24 cellular contexts compared by ENCODE assay signal in the genomic region with DNA sequence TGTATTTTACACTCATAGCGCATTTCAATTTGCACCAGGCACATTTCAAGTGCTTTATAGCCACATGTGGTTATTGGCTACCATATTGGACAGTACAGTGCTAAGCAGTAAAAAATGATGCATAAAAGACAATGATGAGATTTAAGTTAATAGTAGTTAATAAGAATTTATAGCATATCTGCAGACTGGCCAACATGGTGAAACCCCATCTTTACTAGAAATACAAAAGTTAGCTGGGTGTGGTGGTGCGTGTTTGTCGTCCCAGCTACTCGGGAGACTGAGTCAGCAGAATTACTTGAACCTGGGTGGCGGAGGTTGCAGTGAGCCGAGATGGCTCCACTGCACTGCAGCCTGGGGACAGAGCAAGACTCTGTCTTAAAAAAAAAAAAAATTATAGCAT. TPM values are rescaled to one million over a fixed set of nuclear protein-coding genes. Genes with fewer than 3 reads are reported as not detected.
DNase-seq lines count a peak whose midpoint lies in the region; ATAC-seq and TF ChIP-seq lines count a peak whose summit lies in the region.
"Had no signal": no experiment of that assay in that cellular context is flagged by ENCODE, and none has a peak within 500 bp of the region (broad histone marks: within the 10 kb centered on the region; RNA-seq: fewer than 3 reads in every experiment).

No MANE protein-coding gene starts in this region.

- H3K36me3 Mint-ChIP-seq in activated CD8-positive, alpha-beta memory T cell treated with anti-CD3 and anti-CD28 coated beads, Interleukin-2, amount 10 ng/mL, durations not matched to agents 7 days and 5 days = no peaks in the 10 kb centered on the region
- no peaks in the 10 kb centered on the region for H3K36me3 Mint-ChIP-seq in activated T-helper 17 cell treated with anti-CD3 and anti-CD28 coated beads, Interleukin-2, amount 50 U/mL, for 72 hours (ENCODE audit: low read depth)
- no peaks in the 10 kb centered on the region for H3K36me3 Mint-ChIP-seq in stimulated activated effector memory CD8-positive, alpha-beta T cell treated with anti-CD3 and anti-CD28 coated beads, Interleukin-12 subunit alpha, Interleukin-12 subunit beta, amount 100 ng/mL, for 72 hours

- H3K36me3 ChIP-seq in MM.1S (replicated peaks; ENCODE audit: insufficient read depth, low read length) (no peaks in the 10 kb centered on the region), transverse colon (no peaks in the 10 kb centered on the region)
- H3K36me3 ChIP-seq: BE2C had no signal

- H3K4me3 Mint-ChIP-seq in activated CD8-positive, alpha-beta memory T cell treated with anti-CD3 and anti-CD28 coated beads, Interleukin-2, amount 10 ng/mL, durations not matched to agents 7 days and 5 days = peak overlapping the region; percentile 63
- peak overlapping the region; percentile 45 for H3K4me3 Mint-ChIP-seq in activated T-helper 17 cell treated with anti-CD3 and anti-CD28 coated beads, Interleukin-2, amount 50 U/mL, for 72 hours
- peak overlapping the region; percentile 30 for H3K4me3 Mint-ChIP-seq in stimulated activated effector memory CD8-positive, alpha-beta T cell treated with anti-CD3 and anti-CD28 coated beads, Interleukin-12 subunit alpha, Interleukin-12 subunit beta, amount 100 ng/mL, for 72 hours

- no peaks in the 10 kb centered on the region for H3K9me3 ChIP-seq in MM.1S (replicated peaks; ENCODE audit: insufficient read depth, low read length)
- no peaks in the 10 kb centered on the region for H3K9me3 ChIP-seq in transverse colon
- H3K9me3 ChIP-seq: BE2C, SK-N-SH had no signal

- H3K27me3 ChIP-seq in MM.1S (replicated peaks; ENCODE audit: insufficient read depth, low read length) (no peaks in the 10 kb centered on the region), transverse colon (peaks cover 22% of the 10 kb centered on the region)
- H3K27me3 ChIP-seq: BE2C, dorsolateral prefrontal cortex had no signal

- peaks cover 13% of the 10 kb centered on the region for H3K4me1 Mint-ChIP-seq in activated CD8-positive, alpha-beta memory T cell treated with anti-CD3 and anti-CD28 coated beads, Interleukin-2, amount 10 ng/mL, durations not matched to agents 7 days and 5 days
- H3K4me1 Mint-ChIP-seq in activated T-helper 17 cell treated with anti-CD3 and anti-CD28 coated beads, Interleukin-2, amount 50 U/mL, for 72 hours = peaks cover 6% of the 10 kb centered on the region
- peaks cover 9% of the 10 kb centered on the region for H3K4me1 Mint-ChIP-seq in stimulated activated effector memory CD8-positive, alpha-beta T cell treated with anti-CD3 and anti-CD28 coated beads, Interleukin-12 subunit alpha, Interleukin-12 subunit beta, amount 100 ng/mL, for 72 hours

- CTCF ChIA-PET in activated CD8-positive, alpha-beta memory T cell treated with anti-CD3 and anti-CD28 coated beads, Interleukin-2, amount 10 ng/mL, durations not matched to agents 7 days and 5 days (lab: Charles Lee) = interaction anchor here (1.0 kb wide), 1 partner anchor 67 kb away, joined by 3 read pairs; no protein-coding TSS in a partner anchor

- no peak for TF ChIP-seq POLR2A in transverse colon (IDR thresholded peaks at IDR 0.05)

- peaks cover 20% of the 10 kb centered on the region for H3K27me3 Mint-ChIP-seq in activated CD8-positive, alpha-beta memory T cell treated with anti-CD3 and anti-CD28 coated beads, Interleukin-2, amount 10 ng/mL, durations not matched to agents 7 days and 5 days
- peaks cover 8% of the 10 kb centered on the region for H3K27me3 Mint-ChIP-seq in activated T-helper 17 cell treated with anti-CD3 and anti-CD28 coated beads, Interleukin-2, amount 50 U/mL, for 72 hours

- H3K9me2 ChIP-seq in MM.1S (replicated peaks; ENCODE audit: insufficient read depth, low read length) = no peaks in the 10 kb centered on the region
- H3K9me2 ChIP-seq: SK-N-SH had no signal

- no peak for ATAC-seq in activated CD8-positive, alpha-beta memory T cell treated with anti-CD3 and anti-CD28 coated beads, Interleukin-2, amount 10 ng/mL, durations not matched to agents 7 days and 5 days
- ATAC-seq in activated T-helper 17 cell treated with anti-CD3 and anti-CD28 coated beads, Interleukin-2, amount 50 U/mL, for 72 hours (replicated peaks) = no peak
- no peak for ATAC-seq in stimulated activated effector memory CD8-positive, alpha-beta T cell treated with anti-CD3 and anti-CD28 coated beads, Interleukin-12 subunit alpha, Interleukin-12 subunit beta, amount 100 ng/mL, for 72 hours

- no peaks in the 10 kb centered on the region for H3K9me3 Mint-ChIP-seq in activated CD8-positive, alpha-beta memory T cell treated with anti-CD3 and anti-CD28 coated beads, Interleukin-2, amount 10 ng/mL, durations not matched to agents 7 days and 5 days (ENCODE audit: low read depth)
- no peaks in the 10 kb centered on the region for H3K9me3 Mint-ChIP-seq in activated T-helper 17 cell treated with anti-CD3 and anti-CD28 coated beads, Interleukin-2, amount 50 U/mL, for 72 hours
- no peaks in the 10 kb centered on the region for H3K9me3 Mint-ChIP-seq in stimulated activated effector memory CD8-positive, alpha-beta T cell treated with anti-CD3 and anti-CD28 coated beads, Interleukin-12 subunit alpha, Interleukin-12 subunit beta, amount 100 ng/mL, for 72 hours

- in situ Hi-C loops in transverse colon (cut with MboI; ENCODE audit: low pct_ligation_motif_present in 1 of 4, low pct_unique_long_range_greater_than_20kb in 1 of 4, low sequenced_read_pairs in 3 of 4) = no loop called here

- intact Hi-C loops in transverse colon (cut with DNase I; ENCODE audit: low total_unique reads) = no loop called here

- H2AFZ ChIP-seq in MM.1S (ENCODE audit: low read length) = peak overlapping the region; percentile 88

- peaks cover 9% of the 10 kb centered on the region; the same call in 1 of the 2 replicates for H3F3A ChIP-seq in MM.1S (ENCODE audit: insufficient read depth, low read length)

- 89 to 91% methylated on average over 4 to 6 of the region's 6 CpGs for WGBS in transverse colon (ENCODE audit: low coverage in 1 of 2), 2 donors

- H3K4me2 ChIP-seq in MM.1S (ENCODE audit: low read depth, low read length) = peak overlapping the region; percentile 89; the same call in 1 of the 2 replicates

- peak overlapping the region; percentile 77 for H3K27ac Mint-ChIP-seq in activated CD8-positive, alpha-beta memory T cell treated with anti-CD3 and anti-CD28 coated beads, Interleukin-2, amount 10 ng/mL, durations not matched to agents 7 days and 5 days
- H3K27ac Mint-ChIP-seq in activated T-helper 17 cell treated with anti-CD3 and anti-CD28 coated beads, Interleukin-2, amount 50 U/mL, for 72 hours = no peak overlapping the region
- H3K27ac Mint-ChIP-seq in stimulated activated effector memory CD8-positive, alpha-beta T cell treated with anti-CD3 and anti-CD28 coated beads, Interleukin-12 subunit alpha, Interleukin-12 subunit beta, amount 100 ng/mL, for 72 hours = peak overlapping the region; percentile 2

- TF ChIP-seq EP300 in transverse colon (IDR thresholded peaks at IDR 0.05; ENCODE audit: low read depth) = no peak

- TF ChIP-seq CTCF in MM.1S (IDR thresholded peaks at IDR 0.05; ENCODE audit: low read length) (no peak), transverse colon (IDR thresholded peaks at IDR 0.05) (no peak)

- no peak for DNase-seq in activated CD8-positive, alpha-beta memory T cell treated with anti-CD3 and anti-CD28 coated beads, Interleukin-2, amount 10 ng/mL, durations not matched to agents 7 days and 5 days
- no peak for DNase-seq in activated CD8-positive, alpha-beta memory T cell treated with anti-CD3 and anti-CD28 coated beads, Interleukin-2, amount 50 U/mL, for 4 hours
- DNase-seq in MM.1S = no peak
- DNase-seq in stimulated activated effector memory CD8-positive, alpha-beta T cell treated with anti-CD3 and anti-CD28 coated beads, Interleukin-12 subunit alpha, Interleukin-12 subunit beta, amount 100 ng/mL, for 72 hours (ENCODE audit: low spot score in 2 of 2) = no peak
- no peak for DNase-seq in activated effector memory CD4-positive, alpha-beta T cell treated with Interleukin-2 at 50 U/mL for 16 hours
- no peak for DNase-seq in transverse colon
- DNase-seq in effector CD4-positive, alpha-beta T cell = no peak
- DNase-seq: activated CD8-positive, alpha-beta memory T cell treated with anti-CD3 and anti-CD28 coated beads, Interleukin-2, amount 50 U/mL, for 48 hours; activated gamma-delta T cell; BE2C; cerebellar nuclear complex; DMS53; dorsolateral prefrontal cortex; mesenchymal stem cell; NCI-H1105; NCI-H2029 treated with DMSO at 0.1 percent for 48 hours; NCI-H226; NCI-H69; SK-N-SH; stimulated activated naive CD8-positive, alpha-beta T cell treated with anti-CD3 and anti-CD28 coated beads, Interleukin-15, amount 100 ng/mL, for 72 hours; T1000 had no signal

- H3K9ac ChIP-seq in MM.1S (ENCODE audit: low read length) = no peak overlapping the region; the same call in 1 of the 2 replicates
- H3K9ac ChIP-seq: SK-N-SH had no signal

- no peaks in the 10 kb centered on the region for H3K79me2 ChIP-seq in MM.1S (ENCODE audit: low read length)

- H3K4me3 ChIP-seq in MM.1S (ENCODE audit: low read length) = peak overlapping the region; percentile 51; the same call in 1 of the 2 replicates
- H3K4me3 ChIP-seq in transverse colon = no peak overlapping the region

- no peaks in the 10 kb centered on the region for H4K20me1 ChIP-seq in MM.1S (ENCODE audit: insufficient read depth, low read length)

- H3K27ac ChIP-seq in MM.1S (ENCODE audit: low read length) (peak overlapping the region; percentile 58; the same call in 1 of the 2 replicates), transverse colon (no peak overlapping the region)

- peaks cover 11% of the 10 kb centered on the region; the same call in 1 of the 2 replicates for H3K4me1 ChIP-seq in MM.1S (ENCODE audit: low read length)
- H3K4me1 ChIP-seq in transverse colon = no peaks in the 10 kb centered on the region
- H3K4me1 ChIP-seq: BE2C had no signal

RNA-seq across cellular contexts. Expression of a gene that starts 9.7 kb away (rescaled TPM):
- total RNA-seq in activated CD8-positive, alpha-beta memory T cell treated with anti-CD3 and anti-CD28 coated beads, Interleukin-2, amount 10 ng/mL, durations not matched to agents 7 days and 5 days = not detected
- not detected for total RNA-seq in activated T-helper 17 cell treated with anti-CD3 and anti-CD28 coated beads, Interleukin-2, amount 50 U/mL, for 72 hours
- not detected for total RNA-seq in transverse colon
- total RNA-seq: H4, left lobe of liver had no signal
